ENCODE assay signal across 20 cellular contexts in genomic region chr7:47512481-47513176, GRCh38.
DNase-seq lines count a peak whose midpoint lies in the region; TF ChIP-seq lines count a peak whose summit lies in the region.
"Had no signal": no experiment of that assay in that cellular context is flagged by ENCODE, and none has a peak within 500 bp of the region (broad histone marks: within the 10 kb centered on the region; RNA-seq: fewer than 3 reads in every experiment).

No MANE protein-coding gene starts in this region.

- TF ChIP-seq EP300 in stomach (IDR thresholded peaks at IDR 0.05): no peak

- peak overlapping the region; percentile 2 for H3K4me2 ChIP-seq in GM23248 (ENCODE audit: unreplicated experiment)
- H3K4me2 ChIP-seq: KMS-11 had no signal

- H3K36me3 ChIP-seq in GM23248 (ENCODE audit: low read depth) (no peaks in the 10 kb centered on the region), liver (ENCODE audit: control insufficient read depth in 4 of 4, insufficient read depth in 3 of 4, low read depth in 1 of 4, low read length in 3 of 4) (peaks cover 0 to 4% (median 1%) of the 10 kb centered on the region in 4 donors), stomach (peaks cover 0 to 7% (median 3%) of the 10 kb centered on the region in 4 donors)
- H3K36me3 ChIP-seq: pancreas had no signal

- H3K9me2 ChIP-seq in GM23248 (ENCODE audit: insufficient read depth): no peaks in the 10 kb centered on the region; the same call in 1 of the 2 replicates

- H2AFZ ChIP-seq in GM23248: no peak overlapping the region

- H3K27me3 ChIP-seq in GM23248 (replicated peaks; ENCODE audit: insufficient read depth): no peaks in the 10 kb centered on the region
- no peaks in the 10 kb centered on the region for H3K27me3 ChIP-seq in liver (ENCODE audit: control insufficient read depth in 4 of 4, insufficient read depth in 4 of 4, low read length in 3 of 4)
- no peaks in the 10 kb centered on the region for H3K27me3 ChIP-seq in stomach
- H3K27me3 ChIP-seq: pancreas had no signal

- H3K4me1 ChIP-seq in GM23248 (ENCODE audit: insufficient read depth) (peaks cover 33% of the 10 kb centered on the region), liver (ENCODE audit: control insufficient read depth in 4 of 4, insufficient read depth in 4 of 4, low read length in 3 of 4) (peaks cover 23 to 53% (median 46%) of the 10 kb centered on the region in 4 donors), stomach (peaks cover 36 to 56% (median 49%) of the 10 kb centered on the region in 4 donors)

- peaks cover 82% of the 10 kb centered on the region for H3K79me2 ChIP-seq in GM23248 (ENCODE audit: insufficient read depth)

- no peak overlapping the region for H3K4me3 ChIP-seq in GM23248
- peak overlapping the region; percentile 32 for H3K4me3 ChIP-seq in WI38 (ENCODE audit: low read depth, low read length)
- no peak overlapping the region for H3K4me3 ChIP-seq in liver (ENCODE audit: low read depth in 1 of 3, low read length in 3 of 3)
- no peak overlapping the region for H3K4me3 ChIP-seq in stomach
- H3K4me3 ChIP-seq in coronary artery: no peak overlapping the region
- H3K4me3 ChIP-seq: pancreas, skin epidermis had no signal

- H3K9me3 ChIP-seq in GM23248 (ENCODE audit: low read depth) (no peaks in the 10 kb centered on the region), liver (ENCODE audit: control insufficient read depth in 4 of 4, low read length in 3 of 4) (no peaks in the 10 kb centered on the region), stomach (no peaks in the 10 kb centered on the region)
- H3K9me3 ChIP-seq: pancreas had no signal

- TF ChIP-seq RAD21 in liver (IDR thresholded peaks at IDR 0.05): peak; percentile 25 to 51

- intact Hi-C loops in stomach (cut with DNase I; ENCODE audit: low total_unique reads): no loop called here

- H3K27ac ChIP-seq in GM23248 (peak overlapping the region; percentile 79), liver (ENCODE audit: low read depth in 1 of 2, low read length in 2 of 2) (peak overlapping the region; percentile 60 to 88), stomach (peak overlapping the region in 3 of 5 donors; percentile 39 to 72 (median 57)), coronary artery (no peak overlapping the region)
- H3K27ac ChIP-seq: KMS-11 had no signal

- TF ChIP-seq CTCF in WI38 (IDR thresholded peaks at IDR 0.05; ENCODE audit: low read depth, low read length): no peak
- TF ChIP-seq CTCF in liver (IDR thresholded peaks at IDR 0.05; ENCODE audit: low read depth, low read length, missing input control): no peak
- no peak for TF ChIP-seq CTCF in stomach (IDR thresholded peaks at IDR 0.05)
- TF ChIP-seq CTCF in coronary artery (IDR thresholded peaks at IDR 0.05): no peak

- no peak for DNase-seq in GM23248
- DNase-seq in stomach: no peak
- no peak for DNase-seq in coronary artery (ENCODE audit: low spot score)
- DNase-seq in activated naive CD4-positive, alpha-beta T cell treated with anti-CD3 and anti-CD28 coated beads, Interleukin-2, amount 50 U/mL, for 16 hours: no peak
- no peak for DNase-seq in activated CD4-positive, alpha-beta T cell treated with anti-CD3 and anti-CD28 coated beads for 4 hours
- DNase-seq: activated CD4-positive, alpha-beta T cell treated with anti-CD3 and anti-CD28 coated beads, Interleukin-2, amount 50 U/mL, for 48 hours; activated naive CD4-positive, alpha-beta T cell; activated T-cell treated with anti-CD3 and anti-CD28 coated beads for 4 hours; cerebellar nuclear complex; endodermal cell; mammary epithelial cell; naive thymus-derived CD4-positive, alpha-beta T cell; NCI-H187; NCI-H446 treated with DMSO at 0.1 percent for 48 hours; stimulated activated CD4-positive, alpha-beta T cell treated with anti-CD3 and anti-CD28 coated beads, Interleukin-4, amount 100 ng/mL, for 24 hours had no signal

- in situ Hi-C loops in GM23248 (cut with MboI): no loop called here

- TF ChIP-seq POLR2A in stomach (IDR thresholded peaks at IDR 0.05): no peak

- H3K9ac ChIP-seq in GM23248 (peak overlapping the region; percentile 21; the same call in 1 of the 2 replicates), liver (ENCODE audit: low read depth in 1 of 2, low read length in 2 of 2) (peak overlapping the region in 1 of 2 donors; percentile 38)
- H3K9ac ChIP-seq: KMS-11 had no signal

- H4K20me1 ChIP-seq in GM23248 (ENCODE audit: insufficient read depth): no peaks in the 10 kb centered on the region

- WGBS in GM23248 (ENCODE audit: low coverage in 1 of 2, low lambda C conversion rate in 2 of 2, missing lambda C conversion rate in 2 of 2), 2 experiments: 89 to 93% methylated on average over 5 of the region's 5 CpGs
- WGBS in liver: 68% methylated on average over 5 of the region's 5 CpGs
- WGBS in stomach, 5 donors: 69 to 74% (median 73%) methylated on average over 5 of the region's 5 CpGs

- H3F3A ChIP-seq in GM23248 (ENCODE audit: insufficient read depth): peaks cover 31% of the 10 kb centered on the region

TF ChIP-seq in liver, 16 proteins besides CTCF, POLR2A, EP300 and RAD21:
- TF ChIP-seq TAF1 (conservative IDR thresholded peaks at IDR 0.05) (no peak), SP1 (IDR thresholded peaks at IDR 0.05) (peak; percentile 55), JUND (IDR thresholded peaks at IDR 0.05) (peak in 1 of 2 donors; percentile 26), RXRA (IDR thresholded peaks at IDR 0.05) (peak; percentile 86 to 87), HNF4A (conservative IDR thresholded peaks at IDR 0.05) (peak; percentile 59 to 61), NR2F2 (IDR thresholded peaks at IDR 0.05) (peak; percentile 49)

Comparison
In these comparisons a context has a peak if more than half of its experiments do, and no peak if none do; other contexts are left out.
1. H3K27ac ChIP-seq: peak in GM23248 (single experiment), liver (2 of 2) and stomach (3 of 5); none in coronary artery (0 of 2).